Comparison of ENCODE assay signal across 9 cellular contexts in genomic region chr20:32930181-32930580, GRCh38.
"Had no signal": no experiment of that assay in that cellular context is flagged by ENCODE, and none has a peak within 500 bp of the region (broad histone marks: within the 10 kb centered on the region; RNA-seq: fewer than 3 reads in every experiment).

No MANE protein-coding gene starts in this region.

- H3K4me2 ChIP-seq: GM23338 had no signal

- H3K4me3 ChIP-seq: GM23338, HAP-1, K562 had no signal

- H3K4me1 ChIP-seq: HAP-1 had no signal

- H3K36me3 ChIP-seq: HAP-1 had no signal

- FAIRE-seq: H1, H54, K562 had no signal

- H3K9me3 ChIP-seq: HAP-1 had no signal

- ATAC-seq: GM23338, HCT116, K562 had no signal

- DNase-seq: HFFc6, IMR-90 had no signal

- H2AFZ ChIP-seq: GM23338 had no signal

- H3K27ac ChIP-seq: HL-60 had no signal
